Comparison of ENCODE assay signal across 1 cellular context in genomic region chr12:12356886-12357696, GRCh38.
TF ChIP-seq lines count a peak whose summit lies in the region.

Gene BORCS5, plus strand, starts transcription at chr12:12357078. Its CDS starts 374 bp downstream, at chr12:12357452.

TF ChIP-seq in HepG2, 621 proteins besides CTCF, POLR2A, EP300 and RAD21 (continued from another document and continues in another):
- TF ChIP-seq, protein P1, sequence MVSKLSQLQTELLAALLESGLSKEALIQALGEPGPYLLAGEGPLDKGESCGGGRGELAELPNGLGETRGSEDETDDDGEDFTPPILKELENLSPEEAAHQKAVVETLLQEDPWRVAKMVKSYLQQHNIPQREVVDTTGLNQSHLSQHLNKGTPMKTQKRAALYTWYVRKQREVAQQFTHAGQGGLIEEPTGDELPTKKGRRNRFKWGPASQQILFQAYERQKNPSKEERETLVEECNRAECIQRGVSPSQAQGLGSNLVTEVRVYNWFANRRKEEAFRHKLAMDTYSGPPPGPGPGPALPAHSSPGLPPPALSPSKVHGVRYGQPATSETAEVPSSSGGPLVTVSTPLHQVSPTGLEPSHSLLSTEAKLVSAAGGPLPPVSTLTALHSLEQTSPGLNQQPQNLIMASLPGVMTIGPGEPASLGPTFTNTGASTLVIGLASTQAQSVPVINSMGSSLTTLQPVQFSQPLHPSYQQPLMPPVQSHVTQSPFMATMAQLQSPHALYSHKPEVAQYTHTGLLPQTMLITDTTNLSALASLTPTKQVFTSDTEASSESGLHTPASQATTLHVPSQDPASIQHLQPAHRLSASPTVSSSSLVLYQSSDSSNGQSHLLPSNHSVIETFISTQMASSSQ (IDR thresholded peaks at IDR 0.05; ENCODE audit: low read depth) = no peak
- TF ChIP-seq, protein P1 (CRISPR knock-in tag; IDR thresholded peaks at IDR 0.05; ENCODE audit: borderline replicate concordance) = peak; percentile 50; the same call in 1 of the 2 replicates
- TF ChIP-seq, protein P2, sequence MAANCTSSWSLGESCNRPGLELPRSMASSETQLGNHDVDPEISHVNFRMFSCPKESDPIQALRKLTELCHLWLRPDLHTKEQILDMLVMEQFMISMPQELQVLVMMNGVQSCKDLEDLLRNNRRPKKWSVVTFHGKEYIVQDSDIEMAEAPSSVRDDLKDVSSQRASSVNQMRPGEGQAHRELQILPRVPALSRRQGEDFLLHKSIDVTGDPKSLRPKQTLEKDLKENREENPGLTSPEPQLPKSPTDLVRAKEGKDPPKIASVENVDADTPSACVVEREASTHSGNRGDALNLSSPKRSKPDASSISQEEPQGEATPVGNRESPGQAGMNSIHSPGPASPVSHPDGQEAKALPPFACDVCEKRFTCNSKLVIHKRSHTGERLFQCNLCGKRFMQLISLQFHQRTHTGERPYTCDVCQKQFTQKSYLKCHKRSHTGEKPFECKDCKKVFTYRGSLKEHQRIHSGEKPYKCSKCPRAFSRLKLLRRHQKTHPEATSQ (CRISPR knock-in tag; IDR thresholded peaks at IDR 0.05; ENCODE audit: borderline replicate concordance) = peak; percentile 85; the same call in 1 of the 2 replicates
- peak; percentile 65; the same call in 1 of the 2 replicates for TF ChIP-seq RXRB (CRISPR knock-in tag; IDR thresholded peaks at IDR 0.05; ENCODE audit: borderline replicate concordance)
- peak; percentile 77; the same call in 1 of the 2 replicates for TF ChIP-seq BCL3 (CRISPR knock-in tag; IDR thresholded peaks at IDR 0.05)
- peak; percentile 73; the same call in 1 of the 2 replicates for TF ChIP-seq ZNF768 (CRISPR knock-in tag; IDR thresholded peaks at IDR 0.05)
- TF ChIP-seq, protein P3, sequence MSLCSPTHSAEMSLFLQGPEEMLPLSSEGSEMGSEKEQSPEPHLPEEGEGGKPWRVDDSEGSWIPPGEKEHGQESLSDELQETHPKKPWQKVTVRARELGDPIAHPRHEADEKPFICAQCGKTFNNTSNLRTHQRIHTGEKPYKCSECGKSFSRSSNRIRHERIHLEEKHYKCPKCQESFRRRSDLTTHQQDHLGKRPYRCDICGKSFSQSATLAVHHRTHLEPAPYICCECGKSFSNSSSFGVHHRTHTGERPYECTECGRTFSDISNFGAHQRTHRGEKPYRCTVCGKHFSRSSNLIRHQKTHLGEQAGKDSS (CRISPR knock-in tag; IDR thresholded peaks at IDR 0.05; ENCODE audit: borderline replicate concordance, low read depth) = peak; percentile 31; the same call in 1 of the 2 replicates
- TF ChIP-seq ZFAT (CRISPR knock-in tag; conservative IDR thresholded peaks at IDR 0.05) = 0 out of 2 replicates have a peak, but pooled peaks have one; percentile 46
- TF ChIP-seq ZNF10 (CRISPR knock-in tag; IDR thresholded peaks at IDR 0.05; ENCODE audit: borderline replicate concordance, low read depth) = no peak
- peak; percentile 90 for TF ChIP-seq ZNF574 (CRISPR knock-in tag; IDR thresholded peaks at IDR 0.05)
- TF ChIP-seq HOXA5 (CRISPR knock-in tag; IDR thresholded peaks at IDR 0.05) = no peak; the same call in 1 of the 2 replicates
- TF ChIP-seq GPBP1L1 (CRISPR knock-in tag; IDR thresholded peaks at IDR 0.05) = no peak
- TF ChIP-seq AGO2 (optimal IDR thresholded peaks at IDR 0.05; ENCODE audit: low read depth, low read length) = peak; percentile 97
- TF ChIP-seq SP1 (IDR thresholded peaks at IDR 0.05) = no peak
- TF ChIP-seq SP1 (CRISPR knock-in tag; IDR thresholded peaks at IDR 0.05) = peak; percentile 86
- TF ChIP-seq FOXJ3 (CRISPR knock-in tag; IDR thresholded peaks at IDR 0.05; ENCODE audit: borderline replicate concordance) = peak; percentile 37; the same call in 1 of the 2 replicates
- TF ChIP-seq ZNF24 (IDR thresholded peaks at IDR 0.05) = no peak
- TF ChIP-seq HNRNPK (IDR thresholded peaks at IDR 0.05; ENCODE audit: low read depth, low read length, poor library complexity, severe bottlenecking) = no peak
- no peak for TF ChIP-seq MTA3 (CRISPR knock-in tag; IDR thresholded peaks at IDR 0.05)
- peak; percentile 48; the same call in 1 of the 2 replicates for TF ChIP-seq ZBTB2 (CRISPR knock-in tag; IDR thresholded peaks at IDR 0.05; ENCODE audit: low read depth)
- TF ChIP-seq FOXO1 (CRISPR knock-in tag; IDR thresholded peaks at IDR 0.05) = peak; percentile 8; the same call in 1 of the 2 replicates
- TF ChIP-seq ZNF530 (CRISPR knock-in tag; IDR thresholded peaks at IDR 0.05; ENCODE audit: low read depth) = no peak
- TF ChIP-seq E2F2 (CRISPR knock-in tag; IDR thresholded peaks at IDR 0.05; ENCODE audit: borderline replicate concordance) = no peak
- peak; percentile 85 for TF ChIP-seq PHF5A (CRISPR knock-in tag; IDR thresholded peaks at IDR 0.05; ENCODE audit: low read depth, unreplicated experiment)
- TF ChIP-seq HES4 (CRISPR knock-in tag; IDR thresholded peaks at IDR 0.05; ENCODE audit: borderline replicate concordance) = no peak; the same call in 1 of the 2 replicates
- peak; percentile 63; the same call in 1 of the 2 replicates for TF ChIP-seq CC2D1A (CRISPR knock-in tag; IDR thresholded peaks at IDR 0.05)
- no peak for TF ChIP-seq TCF12 (IDR thresholded peaks at IDR 0.05)
- 0 out of 2 replicates have a peak, but pooled peaks have one; percentile 42 for TF ChIP-seq TCF12 (CRISPR knock-in tag; IDR thresholded peaks at IDR 0.05)
- no peak for TF ChIP-seq LRRFIP1 (CRISPR knock-in tag; conservative IDR thresholded peaks at IDR 0.05)
- TF ChIP-seq PCBP1 (IDR thresholded peaks at IDR 0.05; ENCODE audit: borderline replicate concordance, low read depth, low read length) = no peak
- TF ChIP-seq CHD4 (IDR thresholded peaks at IDR 0.05; ENCODE audit: borderline replicate concordance, low read length) = no peak
- no peak for TF ChIP-seq SOX6 (IDR thresholded peaks at IDR 0.05)
- TF ChIP-seq SOX6 (CRISPR knock-in tag; IDR thresholded peaks at IDR 0.05) = peak; percentile 71; the same call in 1 of the 2 replicates
- TF ChIP-seq SIX4 (CRISPR knock-in tag; IDR thresholded peaks at IDR 0.05) = no peak
- 0 out of 2 replicates have a peak, but pooled peaks have one; percentile 45 for TF ChIP-seq ZNF816 (CRISPR knock-in tag; IDR thresholded peaks at IDR 0.05; ENCODE audit: borderline replicate concordance)
- TF ChIP-seq CEBPG (CRISPR knock-in tag; IDR thresholded peaks at IDR 0.05) = peak; percentile 73
- no peak for TF ChIP-seq HNF4G (IDR thresholded peaks at IDR 0.05; ENCODE audit: borderline replicate concordance, low read depth, low read length)
- TF ChIP-seq HNF4G (CRISPR knock-in tag; IDR thresholded peaks at IDR 0.05; ENCODE audit: borderline replicate concordance, low read depth) = 0 out of 2 replicates have a peak, but pooled peaks have one; percentile 11
- peak; percentile 80; the same call in 1 of the 2 replicates for TF ChIP-seq FOXC1 (CRISPR knock-in tag; IDR thresholded peaks at IDR 0.05; ENCODE audit: borderline replicate concordance)
- TF ChIP-seq ZFYVE20 (CRISPR knock-in tag; IDR thresholded peaks at IDR 0.05; ENCODE audit: borderline replicate concordance, low read depth) = no peak
- peak; percentile 81 for TF ChIP-seq MYC (CRISPR knock-in tag; IDR thresholded peaks at IDR 0.05; ENCODE audit: borderline replicate concordance)
